In genomic region chr10:63114031-63114814, GRCh38 we compare ENCODE assay signal across 2 cellular contexts.
TF ChIP-seq lines count a peak whose summit lies in the region.

No MANE protein-coding gene starts in this region.

TF ChIP-seq in IMR-90, 13 proteins besides CTCF, POLR2A, EP300 and RAD21:
- TF ChIP-seq, protein P1, sequence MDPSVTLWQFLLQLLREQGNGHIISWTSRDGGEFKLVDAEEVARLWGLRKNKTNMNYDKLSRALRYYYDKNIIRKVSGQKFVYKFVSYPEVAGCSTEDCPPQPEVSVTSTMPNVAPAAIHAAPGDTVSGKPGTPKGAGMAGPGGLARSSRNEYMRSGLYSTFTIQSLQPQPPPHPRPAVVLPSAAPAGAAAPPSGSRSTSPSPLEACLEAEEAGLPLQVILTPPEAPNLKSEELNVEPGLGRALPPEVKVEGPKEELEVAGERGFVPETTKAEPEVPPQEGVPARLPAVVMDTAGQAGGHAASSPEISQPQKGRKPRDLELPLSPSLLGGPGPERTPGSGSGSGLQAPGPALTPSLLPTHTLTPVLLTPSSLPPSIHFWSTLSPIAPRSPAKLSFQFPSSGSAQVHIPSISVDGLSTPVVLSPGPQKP (IDR thresholded peaks at IDR 0.05; ENCODE audit: borderline replicate concordance, low read depth, low read length), result no peak
- TF ChIP-seq CEBPB (IDR thresholded peaks at IDR 0.05; ENCODE audit: low read depth, low read length), result peak; percentile 98

TF ChIP-seq in HepG2, 621 proteins besides CTCF, POLR2A, EP300 and RAD21 (continues in another document):
- no peak for TF ChIP-seq AHR (CRISPR knock-in tag; IDR thresholded peaks at IDR 0.05)
- TF ChIP-seq ATF7-NPFF (CRISPR knock-in tag; IDR thresholded peaks at IDR 0.05; ENCODE audit: low read depth), result no peak
- no peak for TF ChIP-seq JARID2 (CRISPR knock-in tag; IDR thresholded peaks at IDR 0.05; ENCODE audit: insufficient replicate concordance)
- TF ChIP-seq, protein P2, sequence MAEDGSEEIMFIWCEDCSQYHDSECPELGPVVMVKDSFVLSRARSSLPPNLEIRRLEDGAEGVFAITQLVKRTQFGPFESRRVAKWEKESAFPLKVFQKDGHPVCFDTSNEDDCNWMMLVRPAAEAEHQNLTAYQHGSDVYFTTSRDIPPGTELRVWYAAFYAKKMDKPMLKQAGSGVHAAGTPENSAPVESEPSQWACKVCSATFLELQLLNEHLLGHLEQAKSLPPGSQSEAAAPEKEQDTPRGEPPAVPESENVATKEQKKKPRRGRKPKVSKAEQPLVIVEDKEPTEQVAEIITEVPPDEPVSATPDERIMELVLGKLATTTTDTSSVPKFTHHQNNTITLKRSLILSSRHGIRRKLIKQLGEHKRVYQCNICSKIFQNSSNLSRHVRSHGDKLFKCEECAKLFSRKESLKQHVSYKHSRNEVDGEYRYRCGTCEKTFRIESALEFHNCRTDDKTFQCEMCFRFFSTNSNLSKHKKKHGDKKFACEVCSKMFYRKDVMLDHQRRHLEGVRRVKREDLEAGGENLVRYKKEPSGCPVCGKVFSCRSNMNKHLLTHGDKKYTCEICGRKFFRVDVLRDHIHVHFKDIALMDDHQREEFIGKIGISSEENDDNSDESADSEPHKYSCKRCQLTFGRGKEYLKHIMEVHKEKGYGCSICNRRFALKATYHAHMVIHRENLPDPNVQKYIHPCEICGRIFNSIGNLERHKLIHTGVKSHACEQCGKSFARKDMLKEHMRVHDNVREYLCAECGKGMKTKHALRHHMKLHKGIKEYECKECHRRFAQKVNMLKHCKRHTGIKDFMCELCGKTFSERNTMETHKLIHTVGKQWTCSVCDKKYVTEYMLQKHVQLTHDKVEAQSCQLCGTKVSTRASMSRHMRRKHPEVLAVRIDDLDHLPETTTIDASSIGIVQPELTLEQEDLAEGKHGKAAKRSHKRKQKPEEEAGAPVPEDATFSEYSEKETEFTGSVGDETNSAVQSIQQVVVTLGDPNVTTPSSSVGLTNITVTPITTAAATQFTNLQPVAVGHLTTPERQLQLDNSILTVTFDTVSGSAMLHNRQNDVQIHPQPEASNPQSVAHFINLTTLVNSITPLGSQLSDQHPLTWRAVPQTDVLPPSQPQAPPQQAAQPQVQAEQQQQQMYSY (CRISPR knock-in tag; IDR thresholded peaks at IDR 0.05), result no peak
- no peak for TF ChIP-seq SPEN (CRISPR knock-in tag; IDR thresholded peaks at IDR 0.05; ENCODE audit: low read depth)
- no peak for TF ChIP-seq ZNF232 (CRISPR knock-in tag; IDR thresholded peaks at IDR 0.05; ENCODE audit: borderline replicate concordance)
- no peak for TF ChIP-seq GFI1 (CRISPR knock-in tag; IDR thresholded peaks at IDR 0.05; ENCODE audit: borderline replicate concordance)
- peak; percentile 30; the same call in 1 of the 2 replicates for TF ChIP-seq SALL1 (CRISPR knock-in tag; IDR thresholded peaks at IDR 0.05)
- no peak for TF ChIP-seq ZNF496 (CRISPR knock-in tag; IDR thresholded peaks at IDR 0.05; ENCODE audit: insufficient replicate concordance)
- no peak for TF ChIP-seq HES4 (CRISPR knock-in tag; IDR thresholded peaks at IDR 0.05; ENCODE audit: borderline replicate concordance)
- TF ChIP-seq DRAP1 (CRISPR knock-in tag; IDR thresholded peaks at IDR 0.05), result no peak
- peak; percentile 76 for TF ChIP-seq ZBTB25 (CRISPR knock-in tag; IDR thresholded peaks at IDR 0.05)
- TF ChIP-seq RFX5 (IDR thresholded peaks at IDR 0.05; ENCODE audit: low read depth, low read length), result no peak
- no peak for TF ChIP-seq ZNF121 (CRISPR knock-in tag; IDR thresholded peaks at IDR 0.05)
- TF ChIP-seq, protein P3, sequence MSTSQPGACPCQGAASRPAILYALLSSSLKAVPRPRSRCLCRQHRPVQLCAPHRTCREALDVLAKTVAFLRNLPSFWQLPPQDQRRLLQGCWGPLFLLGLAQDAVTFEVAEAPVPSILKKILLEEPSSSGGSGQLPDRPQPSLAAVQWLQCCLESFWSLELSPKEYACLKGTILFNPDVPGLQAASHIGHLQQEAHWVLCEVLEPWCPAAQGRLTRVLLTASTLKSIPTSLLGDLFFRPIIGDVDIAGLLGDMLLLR (CRISPR knock-in tag; IDR thresholded peaks at IDR 0.05), result no peak
- no peak for TF ChIP-seq ZBTB46 (CRISPR knock-in tag; IDR thresholded peaks at IDR 0.05; ENCODE audit: borderline replicate concordance)
- TF ChIP-seq SOX13 (IDR thresholded peaks at IDR 0.05), result peak; percentile 49; the same call in 1 of the 2 replicates
- TF ChIP-seq SOX13 (CRISPR knock-in tag; conservative IDR thresholded peaks at IDR 0.05 in 1 of 2, IDR thresholded peaks at IDR 0.05 in 1 of 2), result peak in 1 of 2 experiments; percentile 77; a peak in 2 of 4 replicates
- no peak for TF ChIP-seq ZNF687 (CRISPR knock-in tag; IDR thresholded peaks at IDR 0.05)
- no peak for TF ChIP-seq ZNF652 (CRISPR knock-in tag; IDR thresholded peaks at IDR 0.05; ENCODE audit: borderline replicate concordance, low read depth)
- no peak for TF ChIP-seq NCOR1 (IDR thresholded peaks at IDR 0.05; ENCODE audit: borderline replicate concordance, low read length)
- no peak for TF ChIP-seq ZFP36L1 (CRISPR knock-in tag; IDR thresholded peaks at IDR 0.05)
- TF ChIP-seq ZNF883 (CRISPR knock-in tag; IDR thresholded peaks at IDR 0.05; ENCODE audit: not compliant biosample characterization), result no peak
- no peak for TF ChIP-seq TBX2 (CRISPR knock-in tag; IDR thresholded peaks at IDR 0.05; ENCODE audit: borderline replicate concordance)
- TF ChIP-seq KDM1A (CRISPR knock-in tag; IDR thresholded peaks at IDR 0.05), result peak; percentile 83; the same call in 1 of the 2 replicates
- no peak for TF ChIP-seq IKZF4 (CRISPR knock-in tag; IDR thresholded peaks at IDR 0.05; ENCODE audit: borderline replicate concordance, low read depth, not compliant biosample characterization)
- TF ChIP-seq HMGA1 (CRISPR knock-in tag; conservative IDR thresholded peaks at IDR 0.05), result no peak
- peak; percentile 97 for TF ChIP-seq KDM4B (CRISPR knock-in tag; IDR thresholded peaks at IDR 0.05)
- TF ChIP-seq CREB1 (IDR thresholded peaks at IDR 0.05), result no peak
- no peak for TF ChIP-seq CREB1 (CRISPR knock-in tag; IDR thresholded peaks at IDR 0.05)
- no peak for TF ChIP-seq NBN (conservative IDR thresholded peaks at IDR 0.05)
- no peak for TF ChIP-seq EED (CRISPR knock-in tag; IDR thresholded peaks at IDR 0.05)
- TF ChIP-seq RFXAP (CRISPR knock-in tag; IDR thresholded peaks at IDR 0.05; ENCODE audit: borderline replicate concordance), result no peak
- no peak for TF ChIP-seq ZNF143 (CRISPR knock-in tag; IDR thresholded peaks at IDR 0.05)
- TF ChIP-seq ZFY (CRISPR knock-in tag; IDR thresholded peaks at IDR 0.05), result no peak
- TF ChIP-seq, protein P4, sequence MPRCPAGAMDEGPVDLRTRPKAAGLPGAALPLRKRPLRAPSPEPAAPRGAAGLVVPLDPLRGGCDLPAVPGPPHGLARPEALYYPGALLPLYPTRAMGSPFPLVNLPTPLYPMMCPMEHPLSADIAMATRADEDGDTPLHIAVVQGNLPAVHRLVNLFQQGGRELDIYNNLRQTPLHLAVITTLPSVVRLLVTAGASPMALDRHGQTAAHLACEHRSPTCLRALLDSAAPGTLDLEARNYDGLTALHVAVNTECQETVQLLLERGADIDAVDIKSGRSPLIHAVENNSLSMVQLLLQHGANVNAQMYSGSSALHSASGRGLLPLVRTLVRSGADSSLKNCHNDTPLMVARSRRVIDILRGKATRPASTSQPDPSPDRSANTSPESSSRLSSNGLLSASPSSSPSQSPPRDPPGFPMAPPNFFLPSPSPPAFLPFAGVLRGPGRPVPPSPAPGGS (CRISPR knock-in tag; IDR thresholded peaks at IDR 0.05), result no peak
- no peak for TF ChIP-seq WIZ (CRISPR knock-in tag; IDR thresholded peaks at IDR 0.05)
- no peak for TF ChIP-seq REXO4 (CRISPR knock-in tag; IDR thresholded peaks at IDR 0.05; ENCODE audit: borderline replicate concordance)
- TF ChIP-seq NR3C1 (CRISPR knock-in tag; IDR thresholded peaks at IDR 0.05), result no peak
- no peak for TF ChIP-seq ATF1 (CRISPR knock-in tag; IDR thresholded peaks at IDR 0.05)
- TF ChIP-seq ATAD3A (CRISPR knock-in tag; IDR thresholded peaks at IDR 0.05), result no peak
- no peak for TF ChIP-seq GLI4 (CRISPR knock-in tag; IDR thresholded peaks at IDR 0.05; ENCODE audit: borderline replicate concordance)
- no peak for TF ChIP-seq TFDP1 (CRISPR knock-in tag; IDR thresholded peaks at IDR 0.05; ENCODE audit: borderline replicate concordance)
- no peak for TF ChIP-seq ZNF382 (CRISPR knock-in tag; IDR thresholded peaks at IDR 0.05; ENCODE audit: borderline replicate concordance)
- TF ChIP-seq PAX8 (CRISPR knock-in tag; IDR thresholded peaks at IDR 0.05; ENCODE audit: borderline replicate concordance), result no peak
- TF ChIP-seq ZNF614 (CRISPR knock-in tag; IDR thresholded peaks at IDR 0.05; ENCODE audit: borderline replicate concordance), result peak; percentile 93
- no peak for TF ChIP-seq NFKB2 (CRISPR knock-in tag; IDR thresholded peaks at IDR 0.05; ENCODE audit: borderline replicate concordance)
- TF ChIP-seq ZNF510 (CRISPR knock-in tag; IDR thresholded peaks at IDR 0.05; ENCODE audit: low read depth), result no peak
- no peak for TF ChIP-seq ZNF782 (CRISPR knock-in tag; IDR thresholded peaks at IDR 0.05; ENCODE audit: borderline replicate concordance)
- peak; percentile 64; the same call in 1 of the 2 replicates for TF ChIP-seq ERF (CRISPR knock-in tag; IDR thresholded peaks at IDR 0.05)
- TF ChIP-seq IRF2 (CRISPR knock-in tag; IDR thresholded peaks at IDR 0.05), result peak; percentile 86
- no peak for TF ChIP-seq NPAS2 (CRISPR knock-in tag; IDR thresholded peaks at IDR 0.05; ENCODE audit: borderline replicate concordance)
- no peak for TF ChIP-seq HCFC1 (IDR thresholded peaks at IDR 0.05; ENCODE audit: low read depth, low read length)
- no peak for TF ChIP-seq MAX (IDR thresholded peaks at IDR 0.05)
- TF ChIP-seq ZNF253 (CRISPR knock-in tag; IDR thresholded peaks at IDR 0.05; ENCODE audit: borderline replicate concordance), result no peak
- TF ChIP-seq SMARCE1 (IDR thresholded peaks at IDR 0.05; ENCODE audit: borderline replicate concordance), result no peak
- TF ChIP-seq ZNF292 (CRISPR knock-in tag; IDR thresholded peaks at IDR 0.05; ENCODE audit: borderline replicate concordance, low read depth), result no peak
